In the genomic region with DNA sequence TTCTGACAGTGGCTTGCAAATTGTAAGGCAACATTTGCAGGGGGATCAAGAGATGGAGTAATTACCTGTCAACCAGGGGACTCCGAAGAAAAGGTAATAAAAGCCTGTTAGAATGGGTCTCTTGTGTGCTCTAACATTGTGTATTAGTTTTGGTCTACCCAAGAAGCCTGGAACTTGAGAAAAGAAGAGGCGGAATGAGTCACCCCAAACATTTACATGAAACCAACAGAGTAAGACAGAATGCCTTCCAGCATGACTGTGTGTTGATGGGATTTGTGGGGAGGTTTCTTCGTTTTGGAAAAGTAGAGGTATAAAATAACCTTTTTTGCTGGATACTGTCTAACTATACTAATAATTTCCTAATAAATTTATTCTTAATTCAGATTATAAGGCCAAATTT, we compare ENCODE assay signal across 16 cellular contexts. TPM values are rescaled to one million over a fixed set of nuclear protein-coding genes. Genes with fewer than 3 reads are reported as not detected.
DNase-seq lines count a peak whose midpoint lies in the region; ATAC-seq and TF ChIP-seq lines count a peak whose summit lies in the region.
"Had no signal": no experiment of that assay in that cellular context is flagged by ENCODE, and none has a peak within 500 bp of the region (broad histone marks: within the 10 kb centered on the region; RNA-seq: fewer than 3 reads in every experiment).

No MANE protein-coding gene starts in this region.

- no peak overlapping the region for H3K4me3 Mint-ChIP-seq in activated naive CD8-positive, alpha-beta T cell treated with anti-CD3 and anti-CD28 coated beads, Interleukin-2, amount 50 U/mL, for 24 hours
- H3K4me3 Mint-ChIP-seq in activated naive CD8-positive, alpha-beta T cell treated with anti-CD3 and anti-CD28 coated beads for 36 hours = no peak overlapping the region
- H3K4me3 Mint-ChIP-seq in activated CD4-positive, alpha-beta memory T cell treated with anti-CD3 and anti-CD28 coated beads for 36 hours = no peak overlapping the region
- no peak overlapping the region for H3K4me3 Mint-ChIP-seq in natural killer cell treated with Interleukin-12 subunit alpha and Interleukin-12 subunit beta and Interleukin-15 and Interleukin-18, amount 100 ng/mL, for 72 hours

- H3K9me3 Mint-ChIP-seq in activated naive CD8-positive, alpha-beta T cell treated with anti-CD3 and anti-CD28 coated beads, Interleukin-2, amount 50 U/mL, for 24 hours = no peaks in the 10 kb centered on the region
- no peaks in the 10 kb centered on the region for H3K9me3 Mint-ChIP-seq in activated naive CD8-positive, alpha-beta T cell treated with anti-CD3 and anti-CD28 coated beads for 36 hours
- no peaks in the 10 kb centered on the region for H3K9me3 Mint-ChIP-seq in activated CD4-positive, alpha-beta memory T cell treated with anti-CD3 and anti-CD28 coated beads for 36 hours
- H3K9me3 Mint-ChIP-seq in natural killer cell treated with Interleukin-12 subunit alpha and Interleukin-12 subunit beta and Interleukin-15 and Interleukin-18, amount 100 ng/mL, for 72 hours = no peaks in the 10 kb centered on the region

- H3K27me3 Mint-ChIP-seq in activated naive CD8-positive, alpha-beta T cell treated with anti-CD3 and anti-CD28 coated beads, Interleukin-2, amount 50 U/mL, for 24 hours = no peaks in the 10 kb centered on the region
- H3K27me3 Mint-ChIP-seq in activated naive CD8-positive, alpha-beta T cell treated with anti-CD3 and anti-CD28 coated beads for 36 hours = no peaks in the 10 kb centered on the region
- H3K27me3 Mint-ChIP-seq in activated CD4-positive, alpha-beta memory T cell treated with anti-CD3 and anti-CD28 coated beads for 36 hours = no peaks in the 10 kb centered on the region
- no peaks in the 10 kb centered on the region for H3K27me3 Mint-ChIP-seq in natural killer cell treated with Interleukin-12 subunit alpha and Interleukin-12 subunit beta and Interleukin-15 and Interleukin-18, amount 100 ng/mL, for 72 hours

- intact Hi-C loops in activated CD4-positive, alpha-beta memory T cell treated with anti-CD3 and anti-CD28 coated beads for 36 hours (cut with micrococcal nuclease) = no loop called here
- intact Hi-C loops in left ventricle myocardium inferior (cut with micrococcal nuclease) = no loop called here

- peaks cover 3% of the 10 kb centered on the region for H3K4me1 Mint-ChIP-seq in activated naive CD8-positive, alpha-beta T cell treated with anti-CD3 and anti-CD28 coated beads, Interleukin-2, amount 50 U/mL, for 24 hours
- peaks cover 2% of the 10 kb centered on the region for H3K4me1 Mint-ChIP-seq in activated naive CD8-positive, alpha-beta T cell treated with anti-CD3 and anti-CD28 coated beads for 36 hours
- H3K4me1 Mint-ChIP-seq in activated CD4-positive, alpha-beta memory T cell treated with anti-CD3 and anti-CD28 coated beads for 36 hours (ENCODE audit: low read depth) = peaks cover 3% of the 10 kb centered on the region
- H3K4me1 Mint-ChIP-seq in natural killer cell treated with Interleukin-12 subunit alpha and Interleukin-12 subunit beta and Interleukin-15 and Interleukin-18, amount 100 ng/mL, for 72 hours (ENCODE audit: low read depth in 2 of 2) = no peaks in the 10 kb centered on the region

- no peak overlapping the region for H3K4me3 ChIP-seq in fibroblast of mammary gland (ENCODE audit: control insufficient read depth, low read depth, low read length)
- no peak overlapping the region for H3K4me3 ChIP-seq in left ventricle myocardium inferior
- H3K4me3 ChIP-seq: thoracic aorta had no signal

- H3K27me3 ChIP-seq in left ventricle myocardium inferior (ENCODE audit: low read depth) = no peaks in the 10 kb centered on the region

- peak; percentile 89 for ATAC-seq in activated naive CD8-positive, alpha-beta T cell treated with anti-CD3 and anti-CD28 coated beads, Interleukin-2, amount 50 U/mL, for 24 hours
- ATAC-seq in natural killer cell treated with Interleukin-12 subunit alpha and Interleukin-12 subunit beta and Interleukin-15 and Interleukin-18, amount 100 ng/mL, for 72 hours = no peak
- ATAC-seq: Right ventricle myocardium inferior had no signal

- CTCF ChIA-PET in RWPE1 (lab: Yijun Ruan, JAX) = no interaction called here
- CTCF ChIA-PET in activated CD4-positive, alpha-beta memory T cell treated with anti-CD3 and anti-CD28 coated beads for 36 hours (lab: Charles Lee) = no interaction called here

- no peaks in the 10 kb centered on the region for H3K9me3 ChIP-seq in left ventricle myocardium inferior (replicated peaks)
- H3K9me3 ChIP-seq: thoracic aorta had no signal

- no peaks in the 10 kb centered on the region for H3K36me3 Mint-ChIP-seq in activated naive CD8-positive, alpha-beta T cell treated with anti-CD3 and anti-CD28 coated beads, Interleukin-2, amount 50 U/mL, for 24 hours (ENCODE audit: low read depth)
- H3K36me3 Mint-ChIP-seq in activated naive CD8-positive, alpha-beta T cell treated with anti-CD3 and anti-CD28 coated beads for 36 hours = no peaks in the 10 kb centered on the region
- H3K36me3 Mint-ChIP-seq in activated CD4-positive, alpha-beta memory T cell treated with anti-CD3 and anti-CD28 coated beads for 36 hours = peaks cover 8% of the 10 kb centered on the region
- peaks cover 5% of the 10 kb centered on the region for H3K36me3 Mint-ChIP-seq in natural killer cell treated with Interleukin-12 subunit alpha and Interleukin-12 subunit beta and Interleukin-15 and Interleukin-18, amount 100 ng/mL, for 72 hours

- peaks cover 10% of the 10 kb centered on the region for H3K4me1 ChIP-seq in left ventricle myocardium inferior

- H3K27ac ChIP-seq in RWPE1 (no peak overlapping the region), left ventricle myocardium inferior (replicated peaks) (no peak overlapping the region)

- TF ChIP-seq CTCF in fibroblast of mammary gland (conservative IDR thresholded peaks at IDR 0.05; ENCODE audit: control insufficient read depth, insufficient read depth, low read depth, low read length) = no peak
- no peak for TF ChIP-seq CTCF in RWPE1 (conservative IDR thresholded peaks at IDR 0.05; ENCODE audit: low read depth)
- TF ChIP-seq CTCF in left ventricle myocardium inferior (IDR thresholded peaks at IDR 0.05; ENCODE audit: borderline replicate concordance) = no peak

- no peak overlapping the region for H3K27ac Mint-ChIP-seq in activated naive CD8-positive, alpha-beta T cell treated with anti-CD3 and anti-CD28 coated beads, Interleukin-2, amount 50 U/mL, for 24 hours
- no peak overlapping the region for H3K27ac Mint-ChIP-seq in activated naive CD8-positive, alpha-beta T cell treated with anti-CD3 and anti-CD28 coated beads for 36 hours
- no peak overlapping the region for H3K27ac Mint-ChIP-seq in activated CD4-positive, alpha-beta memory T cell treated with anti-CD3 and anti-CD28 coated beads for 36 hours
- H3K27ac Mint-ChIP-seq in natural killer cell treated with Interleukin-12 subunit alpha and Interleukin-12 subunit beta and Interleukin-15 and Interleukin-18, amount 100 ng/mL, for 72 hours = no peak overlapping the region

- POLR2A ChIA-PET in RWPE1 (lab: Yijun Ruan, JAX; ENCODE audit: low non-redundant PET) = no interaction called here
- POLR2A ChIA-PET in activated CD4-positive, alpha-beta memory T cell treated with anti-CD3 and anti-CD28 coated beads for 36 hours (lab: Charles Lee) = no interaction called here

- peaks cover 87% of the 10 kb centered on the region for H3K36me3 ChIP-seq in left ventricle myocardium inferior

- DNase-seq in activated naive CD8-positive, alpha-beta T cell treated with anti-CD3 and anti-CD28 coated beads, Interleukin-2, amount 50 U/mL, for 24 hours = no peak
- no peak for DNase-seq in activated naive CD8-positive, alpha-beta T cell treated with anti-CD3 and anti-CD28 coated beads for 36 hours
- DNase-seq in M059J (ENCODE audit: low read depth) = peak; percentile 60
- DNase-seq in fibroblast of mammary gland (ENCODE audit: low read depth) = peak; percentile 78
- no peak for DNase-seq in RWPE1 (ENCODE audit: low spot score)
- no peak for DNase-seq in activated CD4-positive, alpha-beta memory T cell treated with anti-CD3 and anti-CD28 coated beads for 36 hours
- no peak for DNase-seq in left ventricle myocardium inferior
- DNase-seq in natural killer cell treated with Interleukin-12 subunit alpha and Interleukin-12 subunit beta and Interleukin-15 and Interleukin-18, amount 100 ng/mL, for 72 hours (ENCODE audit: low spot score) = no peak
- DNase-seq: GOT3; Kasumi-1; NCI-H2029 treated with DMSO at 0.1 percent for 48 hours; NCI-H82; stimulated activated CD4-positive, alpha-beta T cell treated with anti-CD3 and anti-CD28 coated beads, Interleukin-12 subunit alpha, Interleukin-12 subunit beta, amount 100 ng/mL, for 4 hours had no signal

RNA-seq across cellular contexts. Expression of gene ZAR1L, which starts 36.7 kb away (rescaled TPM):
- total RNA-seq in activated naive CD8-positive, alpha-beta T cell treated with anti-CD3 and anti-CD28 coated beads for 36 hours = under 1 TPM; 0.20 to 0.21 TPM
- total RNA-seq in M059J (2014; rRNA removed; shearing (Covaris generic)) = not detected in 2 replicates
- total RNA-seq in activated CD4-positive, alpha-beta memory T cell treated with anti-CD3 and anti-CD28 coated beads for 36 hours = not detected
- total RNA-seq in left ventricle myocardium inferior = not detected
- total RNA-seq in natural killer cell treated with Interleukin-12 subunit alpha and Interleukin-12 subunit beta and Interleukin-15 and Interleukin-18, amount 100 ng/mL, for 72 hours = not detected
- total RNA-seq: omental fat pad, Right ventricle myocardium inferior, thoracic aorta had no signal

RNA-seq across cellular contexts. Expression of gene BRCA2, which starts 36.9 kb away (rescaled TPM):
- 10 to 100 TPM; 27.9 to 29.9 TPM for total RNA-seq in activated naive CD8-positive, alpha-beta T cell treated with anti-CD3 and anti-CD28 coated beads for 36 hours
- 8.7 and 11.4 TPM in 2 replicates for total RNA-seq in M059J (2014; rRNA removed; shearing (Covaris generic))
- total RNA-seq in activated CD4-positive, alpha-beta memory T cell treated with anti-CD3 and anti-CD28 coated beads for 36 hours = 10 to 100 TPM; 22.1 to 23.1 TPM
- total RNA-seq in left ventricle myocardium inferior = 0.38 TPM
- total RNA-seq in natural killer cell treated with Interleukin-12 subunit alpha and Interleukin-12 subunit beta and Interleukin-15 and Interleukin-18, amount 100 ng/mL, for 72 hours = 10 to 100 TPM; 11.0 to 28.5 TPM

Comparison
In these comparisons a context has a peak if more than half of its experiments do, and no peak if none do; other contexts are left out.
1. DNase-seq: peak in M059J (single experiment) and fibroblast of mammary gland (single experiment); none in activated naive CD8-positive, alpha-beta T cell treated with anti-CD3 and anti-CD28 coated beads, Interleukin-2, amount 50 U/mL, for 24 hours (single experiment), activated naive CD8-positive, alpha-beta T cell treated with anti-CD3 and anti-CD28 coated beads for 36 hours (single experiment), RWPE1 (single experiment), activated CD4-positive, alpha-beta memory T cell treated with anti-CD3 and anti-CD28 coated beads for 36 hours (single experiment), left ventricle myocardium inferior (single experiment) and natural killer cell treated with Interleukin-12 subunit alpha and Interleukin-12 subunit beta and Interleukin-15 and Interleukin-18, amount 100 ng/mL, for 72 hours (single experiment).